In genomic region chr2:69893684-69894481, GRCh38 we compare ENCODE assay signal across 8 cellular contexts. TPM values are rescaled to one million over a fixed set of nuclear protein-coding genes. Genes with fewer than 3 reads are reported as not detected.
A peak's percentile ranks its signal among the peaks of the same experiment; 100 is the strongest.
DNase-seq lines count a peak whose midpoint lies in the region; ATAC-seq and TF ChIP-seq lines count a peak whose summit lies in the region.

SNRNP27 (plus strand) TSS chr2:69893956; CDS start chr2:69893985, 29 bp downstream.

- peak within 1 kb of the TSS; percentile 85 to 88 for H3K4me3 ChIP-seq in Panc1 (ENCODE audit: low read depth in 2 of 2, low read length in 2 of 2)
- peak within 1 kb of the TSS; percentile 66 for H3K4me3 ChIP-seq in epithelial cell of proximal tubule (ENCODE audit: low read depth, low read length)
- peak within 1 kb of the TSS; percentile 40 for H3K4me3 ChIP-seq in mucosa of descending colon

- H3K4me1 ChIP-seq in Panc1 (ENCODE audit: control insufficient read depth, insufficient read depth, low read length) (peaks cover 10% of the 10 kb centered on the region; the same call in 1 of the 2 replicates), mucosa of descending colon (ENCODE audit: low read depth) (peaks cover 10% of the 10 kb centered on the region)

- H3K27ac ChIP-seq in Panc1 (ENCODE audit: low read length), result peak within 1 kb of the TSS; percentile 93

- ATAC-seq in Panc1, result peak; percentile 95
- peak; percentile 95 for ATAC-seq in mucosa of descending colon

- DNase-seq in Ammon's horn (ENCODE audit: low spot score), result peak; percentile 78
- peak; percentile 57 for DNase-seq in GM19240 (ENCODE audit: insufficient read length, low spot score)
- DNase-seq in HuH-7.5 (ENCODE audit: low spot score), result peak; percentile 54
- peak; percentile 61 for DNase-seq in Panc1 (ENCODE audit: low read depth, low spot score)
- DNase-seq in activated T-cell treated with anti-CD3 and anti-CD28 coated beads, Interleukin-2, amount 50 U/mL, for 1 hour, result peak; percentile 86
- DNase-seq in epithelial cell of proximal tubule (ENCODE audit: low read depth), result no peak
- DNase-seq in mucosa of descending colon, result peak; percentile 83 to 85 (median 83)
- peak; percentile 67 for DNase-seq in stimulated activated CD8-positive, alpha-beta memory T cell treated with anti-CD3 and anti-CD28 coated beads, Interleukin-4, amount 100 ng/mL, for 24 hours (ENCODE audit: low read depth)

- in situ Hi-C loops in Panc1 (cut with HindIII; ENCODE audit: low pct_unique_long_range_greater_than_20kb, low sequenced_read_pairs), result no loop called here

- CTCF ChIA-PET in Panc1 (lab: Charles Lee), result interaction anchor here (0.6 to 1.0 kb wide), 2 partner anchors 12 to 169 kb away, joined by 3 to 5 read pairs; no protein-coding TSS in a partner anchor

- intact Hi-C loops in Panc1 (cut with micrococcal nuclease; ENCODE audit: unreplicated experiment), result loop anchor here (10.0 kb wide), 1 partner anchor 169 kb away; no protein-coding TSS in a partner anchor
- intact Hi-C loops in mucosa of descending colon (cut with DNase I, micrococcal nuclease), result no loop called here

- H3K36me3 ChIP-seq in Panc1 (ENCODE audit: control insufficient read depth, insufficient read depth, low read length) (peaks cover 14% of the 10 kb centered on the region), mucosa of descending colon (ENCODE audit: low read depth) (peaks cover 6% of the 10 kb centered on the region)

- no peaks in the 10 kb centered on the region for H3K9me3 ChIP-seq in Panc1 (ENCODE audit: control insufficient read depth, insufficient read depth, low read depth, low read length)
- H3K9me3 ChIP-seq in mucosa of descending colon, result no peaks in the 10 kb centered on the region

- no peak for TF ChIP-seq CTCF in Panc1 (IDR thresholded peaks at IDR 0.05)
- no peak for TF ChIP-seq CTCF in epithelial cell of proximal tubule (conservative IDR thresholded peaks at IDR 0.05; ENCODE audit: low read depth, low read length)
- no peak for TF ChIP-seq CTCF in mucosa of descending colon (IDR thresholded peaks at IDR 0.05)

- POLR2A ChIA-PET in Panc1 (lab: Charles Lee), result interaction anchor here (0.6 to 1.5 kb wide), 4 partner anchors 13 to 228 kb away, joined by 3 to 4 read pairs (median 3); partner anchors contain the start of gene MXD1

- H3K27me3 ChIP-seq in Panc1 (ENCODE audit: control insufficient read depth, insufficient read depth, low read length), result no peaks in the 10 kb centered on the region

- TSS peak; percentile 84 for BruUV-seq in Panc1 (replicated peaks; lab: Mats Ljungman, UMichigan)

RNA-seq across cellular contexts. Expression of gene SNRNP27, which starts in this region (rescaled TPM):
- total RNA-seq in Panc1 (2021; ENCODE audit: unreplicated experiment) (39.7 TPM), epithelial cell of proximal tubule (60.3 and 88.6 TPM in 2 replicates), mucosa of descending colon (10 to 100 TPM; 23.9 to 37.5 (median 34.5) TPM)
- polyA plus RNA-seq in Panc1 (2012; ENCODE audit: insufficient read length), result 26.5 TPM
